Comparison of ENCODE assay signal across 1 cellular context in the genomic region with DNA sequence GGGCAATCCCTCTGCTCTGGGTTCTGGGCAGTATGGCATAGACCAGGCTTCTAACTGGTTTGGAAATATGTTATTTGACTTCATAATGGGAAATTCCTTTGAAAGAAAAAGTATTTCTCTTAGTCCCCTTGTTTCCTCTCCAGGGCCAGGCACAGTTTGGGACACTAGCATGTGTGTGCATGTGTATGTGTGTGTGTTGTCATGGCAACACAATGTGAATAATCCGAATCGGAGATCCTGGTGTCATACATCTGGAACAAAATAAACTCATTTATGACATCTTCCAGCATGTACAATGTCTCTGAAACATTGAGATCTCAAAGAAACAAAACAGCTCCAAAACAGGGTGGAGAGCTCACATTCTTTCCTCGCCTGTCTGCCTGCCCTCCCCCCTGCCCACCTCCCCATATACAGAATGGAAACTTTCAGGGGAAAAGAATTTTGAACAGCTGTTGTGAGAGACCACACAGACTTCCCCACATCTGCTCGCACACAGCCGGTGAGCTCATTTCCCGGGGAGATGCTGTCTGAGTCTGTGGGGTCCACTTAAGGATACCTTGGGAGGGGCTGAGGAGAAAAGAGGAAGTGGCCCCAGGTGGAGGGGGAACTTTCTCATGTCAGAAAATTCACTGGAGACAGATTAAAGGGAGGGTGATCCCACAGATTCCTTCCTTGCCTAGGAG.
TF ChIP-seq lines count a peak whose summit lies in the region.

No MANE protein-coding gene starts in this region.

TF ChIP-seq in H1, 55 proteins besides CTCF, POLR2A, EP300 and RAD21:
- TF ChIP-seq, protein P1, sequence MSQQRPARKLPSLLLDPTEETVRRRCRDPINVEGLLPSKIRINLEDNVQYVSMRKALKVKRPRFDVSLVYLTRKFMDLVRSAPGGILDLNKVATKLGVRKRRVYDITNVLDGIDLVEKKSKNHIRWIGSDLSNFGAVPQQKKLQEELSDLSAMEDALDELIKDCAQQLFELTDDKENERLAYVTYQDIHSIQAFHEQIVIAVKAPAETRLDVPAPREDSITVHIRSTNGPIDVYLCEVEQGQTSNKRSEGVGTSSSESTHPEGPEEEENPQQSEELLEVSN (IDR thresholded peaks at IDR 0.05): no peak
- TF ChIP-seq TBP (IDR thresholded peaks at IDR 0.05; ENCODE audit: low read depth, low read length) (no peak), CHD2 (IDR thresholded peaks at IDR 0.05; ENCODE audit: low read length) (no peak), CBX8 (IDR thresholded peaks at IDR 0.05; ENCODE audit: borderline replicate concordance, low read depth, low read length) (no peak), RBBP5 (IDR thresholded peaks at IDR 0.05; ENCODE audit: borderline replicate concordance, low read depth, low read length) (no peak), POU5F1 (IDR thresholded peaks at IDR 0.05; ENCODE audit: low read depth, low read length) (no peak), SRF (IDR thresholded peaks at IDR 0.05; ENCODE audit: low read depth, low read length) (no peak)
